ENCODE assay signal across 1 cellular context in the genomic region with DNA sequence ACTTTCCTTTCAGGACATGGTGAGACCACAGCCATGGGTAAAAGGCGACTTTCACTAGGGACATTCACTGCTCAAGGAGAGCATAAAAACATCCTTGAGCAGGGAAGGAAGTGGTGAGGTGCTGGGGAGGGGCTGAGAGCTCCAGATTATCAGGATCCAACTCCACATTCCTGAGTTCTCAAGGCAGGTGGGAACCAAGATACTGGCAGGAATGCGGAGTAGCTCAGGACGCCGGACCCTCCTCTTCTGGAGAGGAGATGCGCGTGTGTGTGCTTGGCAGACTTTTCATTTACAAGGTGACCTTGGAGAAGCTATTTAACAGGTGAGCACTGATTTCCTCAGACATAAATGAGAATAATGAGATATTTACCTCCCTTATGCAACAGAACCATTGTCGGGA.
TF ChIP-seq lines count a peak whose summit lies in the region.

No MANE protein-coding gene starts in this region.

TF ChIP-seq in IMR-90, 13 proteins besides CTCF, POLR2A, EP300 and RAD21 (continued from another document):
- TF ChIP-seq, protein P1, sequence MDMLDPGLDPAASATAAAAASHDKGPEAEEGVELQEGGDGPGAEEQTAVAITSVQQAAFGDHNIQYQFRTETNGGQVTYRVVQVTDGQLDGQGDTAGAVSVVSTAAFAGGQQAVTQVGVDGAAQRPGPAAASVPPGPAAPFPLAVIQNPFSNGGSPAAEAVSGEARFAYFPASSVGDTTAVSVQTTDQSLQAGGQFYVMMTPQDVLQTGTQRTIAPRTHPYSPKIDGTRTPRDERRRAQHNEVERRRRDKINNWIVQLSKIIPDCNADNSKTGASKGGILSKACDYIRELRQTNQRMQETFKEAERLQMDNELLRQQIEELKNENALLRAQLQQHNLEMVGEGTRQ (IDR thresholded peaks at IDR 0.05; ENCODE audit: low read depth, low read length): no peak
- TF ChIP-seq NFE2L2 (IDR thresholded peaks at IDR 0.05; ENCODE audit: low read depth, low read length) (no peak), RCOR1 (IDR thresholded peaks at IDR 0.05; ENCODE audit: insufficient replicate concordance, low read length) (no peak), CHD1 (IDR thresholded peaks at IDR 0.05; ENCODE audit: low read depth, low read length) (no peak), FOS (IDR thresholded peaks at IDR 0.05; ENCODE audit: low read depth, low read length) (no peak), MAZ (IDR thresholded peaks at IDR 0.05; ENCODE audit: borderline replicate concordance, low read depth, low read length) (no peak), BHLHE40 (IDR thresholded peaks at IDR 0.05; ENCODE audit: low read depth, low read length) (no peak), RFX5 (IDR thresholded peaks at IDR 0.05; ENCODE audit: low read depth, low read length) (no peak), MXI1 (IDR thresholded peaks at IDR 0.05; ENCODE audit: borderline replicate concordance, low read depth, low read length) (no peak), MAFK (IDR thresholded peaks at IDR 0.05; ENCODE audit: low read depth, low read length) (no peak), CEBPB (IDR thresholded peaks at IDR 0.05; ENCODE audit: low read depth, low read length) (no peak)
- TF ChIP-seq, protein P2, sequence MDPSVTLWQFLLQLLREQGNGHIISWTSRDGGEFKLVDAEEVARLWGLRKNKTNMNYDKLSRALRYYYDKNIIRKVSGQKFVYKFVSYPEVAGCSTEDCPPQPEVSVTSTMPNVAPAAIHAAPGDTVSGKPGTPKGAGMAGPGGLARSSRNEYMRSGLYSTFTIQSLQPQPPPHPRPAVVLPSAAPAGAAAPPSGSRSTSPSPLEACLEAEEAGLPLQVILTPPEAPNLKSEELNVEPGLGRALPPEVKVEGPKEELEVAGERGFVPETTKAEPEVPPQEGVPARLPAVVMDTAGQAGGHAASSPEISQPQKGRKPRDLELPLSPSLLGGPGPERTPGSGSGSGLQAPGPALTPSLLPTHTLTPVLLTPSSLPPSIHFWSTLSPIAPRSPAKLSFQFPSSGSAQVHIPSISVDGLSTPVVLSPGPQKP (IDR thresholded peaks at IDR 0.05; ENCODE audit: borderline replicate concordance, low read depth, low read length): no peak
TF ChIP-seq in IMR-90: peak in this region for 0.
